Comparison of ENCODE assay signal across 9 cellular contexts in genomic region chr18:9516437-9517064, GRCh38. TPM values are rescaled to one million over a fixed set of nuclear protein-coding genes. Genes with fewer than 3 reads are reported as not detected.
DNase-seq lines count a peak whose midpoint lies in the region; ATAC-seq and TF ChIP-seq lines count a peak whose summit lies in the region.
"Had no signal": no experiment of that assay in that cellular context is flagged by ENCODE, and none has a peak within 500 bp of the region (broad histone marks: within the 10 kb centered on the region; RNA-seq: fewer than 3 reads in every experiment).

No MANE protein-coding gene starts in this region.

- no peaks in the 10 kb centered on the region for H3K27me3 Mint-ChIP-seq in mesothelial cell of epicardium (ENCODE audit: low read depth)

- intact Hi-C loops in OCI-LY7 (cut with micrococcal nuclease; ENCODE audit: unreplicated experiment), result loop anchor here (2.0 to 5.0 kb wide), 3 partner anchors 40 to 182 kb away; partner anchors contain the start of gene TWSG1

- H3K9me3 ChIP-seq in OCI-LY7 (ENCODE audit: low read length), result no peaks in the 10 kb centered on the region

- peaks cover 12% of the 10 kb centered on the region for H3K4me1 Mint-ChIP-seq in mesothelial cell of epicardium

- H3K4me2 ChIP-seq in OCI-LY7 (ENCODE audit: low read length), result no peak overlapping the region

- peak overlapping the region; percentile 80 for H3K27ac Mint-ChIP-seq in mesothelial cell of epicardium

- H3K4me1 ChIP-seq in OCI-LY7 (ENCODE audit: insufficient read depth, low read length, poor library complexity, severe bottlenecking), result no peaks in the 10 kb centered on the region

- peaks cover 8% of the 10 kb centered on the region; the same call in 1 of the 2 replicates for H4K20me1 ChIP-seq in OCI-LY7 (ENCODE audit: insufficient read depth, low read length)

- no peak overlapping the region for H3K4me3 Mint-ChIP-seq in mesothelial cell of epicardium

- no peak overlapping the region for H2AFZ ChIP-seq in OCI-LY7 (ENCODE audit: low read length)

- peak; percentile 97 for TF ChIP-seq CTCF in OCI-LY7 (conservative IDR thresholded peaks at IDR 0.05; ENCODE audit: low read length)
- peak; percentile 91 for TF ChIP-seq CTCF in mesothelial cell of epicardium (IDR thresholded peaks at IDR 0.05; ENCODE audit: unreplicated experiment)

- no peak overlapping the region for H3K27ac ChIP-seq in OCI-LY7 (ENCODE audit: low read depth, low read length, poor library complexity, severe bottlenecking)
- H3K27ac ChIP-seq: SK-N-MC had no signal

- no peaks in the 10 kb centered on the region for H3K9me3 Mint-ChIP-seq in mesothelial cell of epicardium

- BruUV-seq in OCI-LY7 (replicated peaks; lab: Mats Ljungman, UMichigan), result no TSS peak

- peaks cover 81% of the 10 kb centered on the region for H3K36me3 ChIP-seq in OCI-LY7 (ENCODE audit: insufficient read depth, low read length)

- H3K9me2 ChIP-seq in OCI-LY7 (ENCODE audit: insufficient read depth, low read length), result no peaks in the 10 kb centered on the region

- H3K79me2 ChIP-seq in OCI-LY7 (ENCODE audit: insufficient read depth, low read depth, low read length), result peaks cover 58% of the 10 kb centered on the region

- DNase-seq in DMS114 treated with DMSO at 0.1 percent for 48 hours (lab: John Stamatoyannopoulos, UW; ENCODE audit: unreplicated experiment) (peak; percentile 35), HS-27A (ENCODE audit: low read depth) (peak; percentile 19), OCI-LY7 (ENCODE audit: low spot score) (peak; percentile 64), dedifferentiated amniotic fluid mesenchymal stem cell (ENCODE audit: extremely low spot score) (peak; percentile 51), mesothelial cell of epicardium (ENCODE audit: low spot score in 2 of 2, unreplicated experiment in 2 of 2) (no peak), activated gamma-delta T cell (lab: John Stamatoyannopoulos, UW) (no peak)

- CTCF ChIA-PET in OCI-LY7 (lab: Charles Lee; ENCODE audit: unreplicated experiment), result no interaction called here

- no peak for ATAC-seq in GM18907 (IDR thresholded peaks at IDR 0.05; ENCODE audit: unreplicated experiment)
- no peak for ATAC-seq in GM21381 (IDR thresholded peaks at IDR 0.05; ENCODE audit: unreplicated experiment)

- H3K36me3 Mint-ChIP-seq in mesothelial cell of epicardium, result peaks cover 8% of the 10 kb centered on the region

- no peak overlapping the region for H3K4me3 ChIP-seq in OCI-LY7 (ENCODE audit: low read depth, low read length, poor library complexity, severe bottlenecking)
- H3K4me3 ChIP-seq: SK-N-MC had no signal

- POLR2A ChIA-PET in OCI-LY7 (lab: Charles Lee), result interaction anchor here (0.7 to 2.1 kb wide), 2 partner anchors 10 to 398 kb away, joined by 3 to 5 read pairs; no protein-coding TSS in a partner anchor

RNA-seq across cellular contexts. Expression of gene RALBP1, which starts 41.2 kb away (rescaled TPM):
- 78.5 and 80.2 TPM in 2 replicates for total RNA-seq in OCI-LY7 (2014; rRNA removed; shearing (Covaris generic))
- 96.0 and 112 TPM in 2 replicates for total RNA-seq in OCI-LY7 (2022)
- total RNA-seq in mesothelial cell of epicardium, result 43.2 to 44.7 TPM (median 44.1 TPM) in 3 replicates

Comparison
In these comparisons a context has a peak if more than half of its experiments do, and no peak if none do; other contexts are left out.
1. DNase-seq: peak in DMS114 treated with DMSO at 0.1 percent for 48 hours (single experiment), HS-27A (single experiment), OCI-LY7 (single experiment) and dedifferentiated amniotic fluid mesenchymal stem cell (single experiment); none in mesothelial cell of epicardium (0 of 2) and activated gamma-delta T cell (single experiment).